Comparison of ENCODE assay signal across 10 cellular contexts in the genomic region with DNA sequence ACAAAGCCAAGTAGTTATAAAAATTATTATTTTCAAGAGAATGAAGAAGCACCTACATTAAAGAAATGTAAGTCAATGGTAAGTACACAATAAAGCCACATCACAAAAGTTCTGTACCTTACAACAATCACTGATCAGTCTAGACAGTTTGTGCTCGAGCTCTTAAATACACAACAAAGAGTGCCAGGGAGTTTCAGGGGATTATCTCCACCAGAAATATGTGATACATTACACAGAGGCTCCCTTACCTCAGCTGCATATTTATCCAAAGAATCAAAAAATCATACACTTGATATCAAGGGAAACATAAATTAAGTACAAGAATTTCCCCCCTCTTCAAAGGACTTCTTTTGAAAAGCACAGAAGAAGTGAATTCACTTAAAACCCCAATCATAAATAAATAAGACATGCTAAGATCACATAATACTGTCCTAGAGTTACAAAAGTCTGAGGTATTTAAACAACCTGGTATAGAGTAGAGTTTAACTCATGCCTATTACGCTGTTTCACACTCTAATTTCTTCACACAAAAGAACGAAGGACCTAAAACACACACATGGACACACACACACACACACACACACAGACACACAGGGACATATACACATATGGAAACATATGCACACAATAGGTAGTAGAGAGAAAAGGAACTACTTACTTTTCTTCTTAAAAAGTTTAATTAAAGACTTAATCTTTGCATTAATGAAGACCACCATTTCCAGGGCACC. TPM values are rescaled to one million over a fixed set of nuclear protein-coding genes. Genes with fewer than 3 reads are reported as not detected.
DNase-seq lines count a peak whose midpoint lies in the region; ATAC-seq and TF ChIP-seq lines count a peak whose summit lies in the region.
"Had no signal": no experiment of that assay in that cellular context is flagged by ENCODE, and none has a peak within 500 bp of the region (broad histone marks: within the 10 kb centered on the region; RNA-seq: fewer than 3 reads in every experiment).

No MANE protein-coding gene starts in this region.

- H3K9me3 ChIP-seq in OCI-LY3 (ENCODE audit: insufficient read depth, low read length) (no peaks in the 10 kb centered on the region), iPS-18a (ENCODE audit: control insufficient read depth, low read depth, low read length) (no peaks in the 10 kb centered on the region), ovary (no peaks in the 10 kb centered on the region)
- H3K9me3 ChIP-seq: heart right ventricle had no signal

- H3K4me3 ChIP-seq in OCI-LY3 (ENCODE audit: low read length) (peak overlapping the region; percentile 63), iPS-18a (ENCODE audit: low read length) (peak overlapping the region; percentile 45), rectal smooth muscle tissue (ENCODE audit: low read length) (peak overlapping the region; percentile 51), ovary (no peak overlapping the region)
- H3K4me3 ChIP-seq: heart right ventricle had no signal

- no peak for TF ChIP-seq CTCF in OCI-LY3 (IDR thresholded peaks at IDR 0.05; ENCODE audit: low read depth, low read length)
- no peak for TF ChIP-seq CTCF in ovary (IDR thresholded peaks at IDR 0.05)

- H3K9ac ChIP-seq in OCI-LY3 (ENCODE audit: low read length): peak overlapping the region; percentile 49; the same call in 1 of the 2 replicates
- peak overlapping the region; percentile 71 for H3K9ac ChIP-seq in iPS-18a (ENCODE audit: low read length)
- H3K9ac ChIP-seq in rectal smooth muscle tissue (ENCODE audit: low read length): no peak overlapping the region

- H2AFZ ChIP-seq in OCI-LY3 (ENCODE audit: low read depth, low read length): peak overlapping the region; percentile 17; the same call in 1 of the 2 replicates

- TF ChIP-seq EP300 in ovary (IDR thresholded peaks at IDR 0.05): no peak

- WGBS in ovary, 3 donors: 84 to 87% (median 85%) methylated on average over 3 of the region's 3 CpGs

- intact Hi-C loops in ovary (cut with DNase I): no loop called here

- no peaks in the 10 kb centered on the region for H3K79me2 ChIP-seq in OCI-LY3 (ENCODE audit: low read length)

- H3K4me2 ChIP-seq in OCI-LY3 (ENCODE audit: low read length): peak overlapping the region; percentile 71

- no peaks in the 10 kb centered on the region for H4K20me1 ChIP-seq in OCI-LY3 (ENCODE audit: insufficient read depth, low read length)

- TF ChIP-seq POLR2A in ovary (IDR thresholded peaks at IDR 0.05): no peak

- peaks cover 25% of the 10 kb centered on the region for H3K4me1 ChIP-seq in OCI-LY3 (ENCODE audit: low read length)
- H3K4me1 ChIP-seq in iPS-18a (ENCODE audit: control insufficient read depth, low read depth, low read length): peaks cover 42% of the 10 kb centered on the region
- peaks cover 3% of the 10 kb centered on the region for H3K4me1 ChIP-seq in rectal smooth muscle tissue (ENCODE audit: control insufficient read depth, insufficient read depth, low read length)
- H3K4me1 ChIP-seq in ovary (ENCODE audit: insufficient read depth): no peaks in the 10 kb centered on the region

- H3K27ac ChIP-seq in OCI-LY3 (ENCODE audit: low read length) (peak overlapping the region; percentile 51), iPS-18a (ENCODE audit: low read length) (peak overlapping the region; percentile 22), rectal smooth muscle tissue (ENCODE audit: low read depth, low read length) (no peak overlapping the region), ovary (no peak overlapping the region)
- H3K27ac ChIP-seq: heart right ventricle had no signal

- no peaks in the 10 kb centered on the region for H3K36me3 ChIP-seq in OCI-LY3 (replicated peaks; ENCODE audit: low read depth, low read length)
- peaks cover 3% of the 10 kb centered on the region for H3K36me3 ChIP-seq in iPS-18a (ENCODE audit: control insufficient read depth, low read depth, low read length)
- no peaks in the 10 kb centered on the region for H3K36me3 ChIP-seq in rectal smooth muscle tissue (ENCODE audit: control insufficient read depth, insufficient read depth, low read length)
- no peaks in the 10 kb centered on the region for H3K36me3 ChIP-seq in ovary

- DNase-seq in COLO668 (lab: John Stamatoyannopoulos, UW; ENCODE audit: unreplicated experiment) (no peak), ovary (no peak), NCI-H1694 treated with DMSO at 0.1 percent for 48 hours (lab: John Stamatoyannopoulos, UW) (no peak), CD1c-positive myeloid dendritic cell (ENCODE audit: extremely low spot score) (no peak)
- DNase-seq: heart right ventricle; stimulated activated CD4-positive, alpha-beta T cell treated with anti-CD3 and anti-CD28 coated beads, Interleukin-12 subunit alpha, Interleukin-12 subunit beta, amount 100 ng/mL, for 4 hours had no signal

- H3K27me3 ChIP-seq in OCI-LY3 (ENCODE audit: low read depth, low read length) (peaks cover 9% of the 10 kb centered on the region; the same call in 1 of the 2 replicates), iPS-18a (ENCODE audit: control insufficient read depth, insufficient read depth, low read length) (no peaks in the 10 kb centered on the region), rectal smooth muscle tissue (ENCODE audit: control insufficient read depth, insufficient read depth, low read length) (no peaks in the 10 kb centered on the region), ovary (no peaks in the 10 kb centered on the region)
- H3K27me3 ChIP-seq: heart right ventricle had no signal

- peak; percentile 4 for ATAC-seq in GM21381 (IDR thresholded peaks at IDR 0.05; ENCODE audit: unreplicated experiment)

RNA-seq across cellular contexts. Expression of gene NHSL1, which starts 0.6 kb away (rescaled TPM):
- 1 to 10 TPM; 1.0 to 7.1 (median 2.6) TPM for total RNA-seq in ovary
- 1 to 10 TPM in 1 of 2 donors, under 1 TPM in 1; 0.84 to 5.8 TPM for polyA plus RNA-seq in ovary

Comparison
In these comparisons a context has a peak if more than half of its experiments do, and no peak if none do; other contexts are left out.
1. H3K27ac ChIP-seq: peak in OCI-LY3 (single experiment) and iPS-18a (single experiment); none in rectal smooth muscle tissue (single experiment) and ovary (0 of 2).